Comparison of ENCODE assay signal across 1 cellular context in the genomic region with DNA sequence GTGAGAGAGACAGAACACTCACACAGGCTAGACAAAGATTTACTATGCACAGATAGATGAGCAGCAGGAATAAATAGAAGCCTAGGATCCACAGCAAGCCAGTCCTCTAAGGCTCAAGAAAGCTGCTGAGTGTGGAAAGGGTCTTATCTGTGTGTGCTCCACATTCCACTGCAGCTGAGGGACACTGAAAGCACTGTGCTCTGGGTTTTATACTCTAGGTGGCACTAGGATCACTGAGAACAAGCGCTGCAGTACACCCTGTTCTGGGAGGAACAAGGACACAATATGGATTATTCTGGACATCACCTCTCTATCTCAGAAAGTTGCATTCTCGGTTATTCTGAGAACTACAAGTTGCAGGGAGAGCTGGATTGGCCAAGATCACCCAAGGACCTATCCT.
TF ChIP-seq lines count a peak whose summit lies in the region.

No MANE protein-coding gene starts in this region.

TF ChIP-seq in HepG2, 621 proteins besides CTCF, POLR2A, EP300 and RAD21 (continued from another document):
- TF ChIP-seq, protein P1, sequence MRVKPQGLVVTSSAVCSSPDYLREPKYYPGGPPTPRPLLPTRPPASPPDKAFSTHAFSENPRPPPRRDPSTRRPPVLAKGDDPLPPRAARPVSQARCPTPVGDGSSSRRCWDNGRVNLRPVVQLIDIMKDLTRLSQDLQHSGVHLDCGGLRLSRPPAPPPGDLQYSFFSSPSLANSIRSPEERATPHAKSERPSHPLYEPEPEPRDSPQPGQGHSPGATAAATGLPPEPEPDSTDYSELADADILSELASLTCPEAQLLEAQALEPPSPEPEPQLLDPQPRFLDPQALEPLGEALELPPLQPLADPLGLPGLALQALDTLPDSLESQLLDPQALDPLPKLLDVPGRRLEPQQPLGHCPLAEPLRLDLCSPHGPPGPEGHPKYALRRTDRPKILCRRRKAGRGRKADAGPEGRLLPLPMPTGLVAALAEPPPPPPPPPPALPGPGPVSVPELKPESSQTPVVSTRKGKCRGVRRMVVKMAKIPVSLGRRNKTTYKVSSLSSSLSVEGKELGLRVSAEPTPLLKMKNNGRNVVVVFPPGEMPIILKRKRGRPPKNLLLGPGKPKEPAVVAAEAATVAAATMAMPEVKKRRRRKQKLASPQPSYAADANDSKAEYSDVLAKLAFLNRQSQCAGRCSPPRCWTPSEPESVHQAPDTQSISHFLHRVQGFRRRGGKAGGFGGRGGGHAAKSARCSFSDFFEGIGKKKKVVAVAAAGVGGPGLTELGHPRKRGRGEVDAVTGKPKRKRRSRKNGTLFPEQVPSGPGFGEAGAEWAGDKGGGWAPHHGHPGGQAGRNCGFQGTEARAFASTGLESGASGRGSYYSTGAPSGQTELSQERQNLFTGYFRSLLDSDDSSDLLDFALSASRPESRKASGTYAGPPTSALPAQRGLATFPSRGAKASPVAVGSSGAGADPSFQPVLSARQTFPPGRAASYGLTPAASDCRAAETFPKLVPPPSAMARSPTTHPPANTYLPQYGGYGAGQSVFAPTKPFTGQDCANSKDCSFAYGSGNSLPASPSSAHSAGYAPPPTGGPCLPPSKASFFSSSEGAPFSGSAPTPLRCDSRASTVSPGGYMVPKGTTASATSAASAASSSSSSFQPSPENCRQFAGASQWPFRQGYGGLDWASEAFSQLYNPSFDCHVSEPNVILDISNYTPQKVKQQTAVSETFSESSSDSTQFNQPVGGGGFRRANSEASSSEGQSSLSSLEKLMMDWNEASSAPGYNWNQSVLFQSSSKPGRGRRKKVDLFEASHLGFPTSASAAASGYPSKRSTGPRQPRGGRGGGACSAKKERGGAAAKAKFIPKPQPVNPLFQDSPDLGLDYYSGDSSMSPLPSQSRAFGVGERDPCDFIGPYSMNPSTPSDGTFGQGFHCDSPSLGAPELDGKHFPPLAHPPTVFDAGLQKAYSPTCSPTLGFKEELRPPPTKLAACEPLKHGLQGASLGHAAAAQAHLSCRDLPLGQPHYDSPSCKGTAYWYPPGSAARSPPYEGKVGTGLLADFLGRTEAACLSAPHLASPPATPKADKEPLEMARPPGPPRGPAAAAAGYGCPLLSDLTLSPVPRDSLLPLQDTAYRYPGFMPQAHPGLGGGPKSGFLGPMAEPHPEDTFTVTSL (CRISPR knock-in tag; IDR thresholded peaks at IDR 0.05; ENCODE audit: borderline replicate concordance) = no peak
- TF ChIP-seq, protein P2, sequence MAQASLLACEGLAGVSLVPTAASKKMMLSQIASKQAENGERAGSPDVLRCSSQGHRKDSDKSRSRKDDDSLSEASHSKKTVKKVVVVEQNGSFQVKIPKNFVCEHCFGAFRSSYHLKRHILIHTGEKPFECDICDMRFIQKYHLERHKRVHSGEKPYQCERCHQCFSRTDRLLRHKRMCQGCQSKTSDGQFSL (CRISPR knock-in tag; IDR thresholded peaks at IDR 0.05) = no peak
- TF ChIP-seq, protein P3, sequence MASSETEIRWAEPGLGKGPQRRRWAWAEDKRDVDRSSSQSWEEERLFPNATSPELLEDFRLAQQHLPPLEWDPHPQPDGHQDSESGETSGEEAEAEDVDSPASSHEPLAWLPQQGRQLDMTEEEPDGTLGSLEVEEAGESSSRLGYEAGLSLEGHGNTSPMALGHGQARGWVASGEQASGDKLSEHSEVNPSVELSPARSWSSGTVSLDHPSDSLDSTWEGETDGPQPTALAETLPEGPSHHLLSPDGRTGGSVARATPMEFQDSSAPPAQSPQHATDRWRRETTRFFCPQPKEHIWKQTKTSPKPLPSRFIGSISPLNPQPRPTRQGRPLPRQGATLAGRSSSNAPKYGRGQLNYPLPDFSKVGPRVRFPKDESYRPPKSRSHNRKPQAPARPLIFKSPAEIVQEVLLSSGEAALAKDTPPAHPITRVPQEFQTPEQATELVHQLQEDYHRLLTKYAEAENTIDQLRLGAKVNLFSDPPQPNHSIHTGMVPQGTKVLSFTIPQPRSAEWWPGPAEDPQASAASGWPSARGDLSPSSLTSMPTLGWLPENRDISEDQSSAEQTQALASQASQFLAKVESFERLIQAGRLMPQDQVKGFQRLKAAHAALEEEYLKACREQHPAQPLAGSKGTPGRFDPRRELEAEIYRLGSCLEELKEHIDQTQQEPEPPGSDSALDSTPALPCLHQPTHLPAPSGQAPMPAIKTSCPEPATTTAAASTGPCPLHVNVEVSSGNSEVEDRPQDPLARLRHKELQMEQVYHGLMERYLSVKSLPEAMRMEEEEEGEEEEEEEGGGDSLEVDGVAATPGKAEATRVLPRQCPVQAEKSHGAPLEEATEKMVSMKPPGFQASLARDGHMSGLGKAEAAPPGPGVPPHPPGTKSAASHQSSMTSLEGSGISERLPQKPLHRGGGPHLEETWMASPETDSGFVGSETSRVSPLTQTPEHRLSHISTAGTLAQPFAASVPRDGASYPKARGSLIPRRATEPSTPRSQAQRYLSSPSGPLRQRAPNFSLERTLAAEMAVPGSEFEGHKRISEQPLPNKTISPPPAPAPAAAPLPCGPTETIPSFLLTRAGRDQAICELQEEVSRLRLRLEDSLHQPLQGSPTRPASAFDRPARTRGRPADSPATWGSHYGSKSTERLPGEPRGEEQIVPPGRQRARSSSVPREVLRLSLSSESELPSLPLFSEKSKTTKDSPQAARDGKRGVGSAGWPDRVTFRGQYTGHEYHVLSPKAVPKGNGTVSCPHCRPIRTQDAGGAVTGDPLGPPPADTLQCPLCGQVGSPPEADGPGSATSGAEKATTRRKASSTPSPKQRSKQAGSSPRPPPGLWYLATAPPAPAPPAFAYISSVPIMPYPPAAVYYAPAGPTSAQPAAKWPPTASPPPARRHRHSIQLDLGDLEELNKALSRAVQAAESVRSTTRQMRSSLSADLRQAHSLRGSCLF (CRISPR knock-in tag; IDR thresholded peaks at IDR 0.05; ENCODE audit: borderline replicate concordance) = no peak
TF ChIP-seq in HepG2: peak in this region for 2.
